8 cellular contexts compared by ENCODE assay signal in the genomic region with DNA sequence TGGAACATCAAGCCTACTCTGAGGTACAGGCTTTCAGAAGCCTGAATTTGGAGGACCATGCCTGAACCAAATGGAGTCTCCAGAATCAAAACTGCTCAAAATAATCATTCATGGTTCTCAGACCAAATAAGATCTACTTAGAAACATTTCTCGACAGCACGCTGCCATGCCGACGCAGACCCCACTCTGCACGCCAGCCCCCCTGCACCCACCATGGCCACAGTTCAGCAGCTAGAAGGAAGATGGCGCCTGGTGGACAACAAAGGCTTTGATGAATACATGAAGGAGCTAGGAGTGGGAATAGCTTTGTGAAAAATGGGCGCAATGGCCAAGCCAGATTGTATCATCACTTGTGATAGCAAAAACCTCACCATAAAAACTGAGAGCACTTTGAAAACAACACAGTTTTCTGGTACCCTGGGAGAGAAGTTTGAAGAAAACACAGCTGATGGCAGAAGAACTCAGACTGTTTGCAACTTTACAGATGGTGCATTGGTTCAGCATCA.
"Had no signal": no experiment of that assay in that cellular context is flagged by ENCODE, and none has a peak within 500 bp of the region (broad histone marks: within the 10 kb centered on the region; RNA-seq: fewer than 3 reads in every experiment).

No MANE protein-coding gene starts in this region.

- H3K4me3 Mint-ChIP-seq: IgD-negative memory B cell had no signal

- H3K27me3 Mint-ChIP-seq: IgD-negative memory B cell had no signal

- H3K9ac ChIP-seq: KMS-11 had no signal

- H3K27ac ChIP-seq: HL-60, KMS-11 had no signal

- FAIRE-seq: HepG2, HTR-8/SVneo had no signal

- H3K4me2 ChIP-seq: KMS-11 had no signal

- DNase-seq: IMR-90, KBM-7, KG1 had no signal

- H3K9me3 Mint-ChIP-seq: IgD-negative memory B cell had no signal

- H3K36me3 Mint-ChIP-seq: IgD-negative memory B cell had no signal

- ATAC-seq: HepG2 had no signal
